ENCODE assay signal across 9 cellular contexts in the genomic region with DNA sequence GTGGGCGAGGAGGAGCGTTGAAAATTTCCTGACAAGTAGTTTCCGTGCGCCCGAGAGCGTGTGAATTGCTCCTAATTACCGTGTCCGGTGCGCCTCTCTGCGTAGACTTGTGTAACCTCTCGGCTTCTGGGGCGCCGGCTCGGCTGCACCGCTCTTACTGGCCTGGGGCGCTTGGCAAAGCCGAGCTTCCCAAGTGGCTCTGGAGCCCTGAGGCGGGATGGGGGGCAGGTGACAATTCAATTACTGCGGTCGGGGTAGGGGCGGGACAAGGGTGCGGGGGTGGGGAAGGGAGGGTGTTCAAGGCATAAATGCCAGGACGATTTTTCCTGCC. TPM values are rescaled to one million over a fixed set of nuclear protein-coding genes. Genes with fewer than 3 reads are reported as not detected.
DNase-seq lines count a peak whose midpoint lies in the region; ATAC-seq and TF ChIP-seq lines count a peak whose summit lies in the region.
"Had no signal": no experiment of that assay in that cellular context is flagged by ENCODE, and none has a peak within 500 bp of the region (broad histone marks: within the 10 kb centered on the region; RNA-seq: fewer than 3 reads in every experiment).

No MANE protein-coding gene starts in this region.

- H3K4me3 ChIP-seq in GM08714 (ENCODE audit: low read length) (peak overlapping the region; percentile 60), trophoblast cell (ENCODE audit: low read depth, low read length) (no peak overlapping the region), MM.1S (ENCODE audit: low read length) (no peak overlapping the region)

- no peak overlapping the region for H2BK12ac ChIP-seq in trophoblast cell (ENCODE audit: low read length)

- peaks cover 20% of the 10 kb centered on the region for H3K9me3 ChIP-seq in trophoblast cell (ENCODE audit: insufficient read depth, low read depth, low read length)
- H3K9me3 ChIP-seq in MM.1S (replicated peaks; ENCODE audit: insufficient read depth, low read length) = no peaks in the 10 kb centered on the region

- no peak overlapping the region for H2AK5ac ChIP-seq in trophoblast cell (ENCODE audit: low read length)

- H4K8ac ChIP-seq in trophoblast cell (ENCODE audit: low read depth, low read length) = no peak overlapping the region

- peak overlapping the region; percentile 79 for H3K4me3 Mint-ChIP-seq in dendritic cell treated with granulocyte-macrophage colony-stimulating factor and Interleukin-4, amounts not matched to agents 40 ng/mL and 50 ng/mL, for 4 days

- no CpG with 5 or more reads among the region's 23 CpGs for WGBS in trophoblast cell (ENCODE audit: extremely low coverage, insufficient coverage, insufficient read length)

- H3K4me1 ChIP-seq in trophoblast cell (ENCODE audit: control insufficient read depth in 1 of 2, insufficient read depth in 2 of 2, low read length in 2 of 2) = peaks cover 17 to 20% of the 10 kb centered on the region in 2 experiments
- no peaks in the 10 kb centered on the region for H3K4me1 ChIP-seq in MM.1S (ENCODE audit: low read length)

- H3K9me3 Mint-ChIP-seq in dendritic cell treated with granulocyte-macrophage colony-stimulating factor and Interleukin-4, amounts not matched to agents 40 ng/mL and 50 ng/mL, for 4 days = no peaks in the 10 kb centered on the region

- H3K79me2 ChIP-seq in trophoblast cell (ENCODE audit: control insufficient read depth, insufficient read depth, low read length, poor library complexity) = no peaks in the 10 kb centered on the region
- H3K79me2 ChIP-seq in MM.1S (ENCODE audit: low read length) = no peaks in the 10 kb centered on the region

- no peak overlapping the region for H2BK5ac ChIP-seq in trophoblast cell (ENCODE audit: low read depth, low read length, poor library complexity)

- H4K12ac ChIP-seq in trophoblast cell (ENCODE audit: low read depth, low read length) = no peak overlapping the region

- ATAC-seq in HG03280 (IDR thresholded peaks at IDR 0.05; ENCODE audit: unreplicated experiment) = no peak

- H2AFZ ChIP-seq in trophoblast cell (ENCODE audit: insufficient read depth, low read length, poor library complexity) (no peak overlapping the region), MM.1S (ENCODE audit: low read length) (no peak overlapping the region)

- H3K9ac ChIP-seq in trophoblast cell (ENCODE audit: low read length) (no peak overlapping the region), MM.1S (ENCODE audit: low read length) (no peak overlapping the region)
- H3K9ac ChIP-seq: KMS-11 had no signal

- no peak overlapping the region for H3K4ac ChIP-seq in trophoblast cell (ENCODE audit: low read depth, low read length)

- no peaks in the 10 kb centered on the region for H3K36me3 Mint-ChIP-seq in dendritic cell treated with granulocyte-macrophage colony-stimulating factor and Interleukin-4, amounts not matched to agents 40 ng/mL and 50 ng/mL, for 4 days (ENCODE audit: low read depth)

- H2BK120ac ChIP-seq in trophoblast cell (ENCODE audit: insufficient read depth, low read length, poor library complexity) = no peak overlapping the region

- no peaks in the 10 kb centered on the region for H4K20me1 ChIP-seq in MM.1S (ENCODE audit: insufficient read depth, low read length)

- peaks cover 93% of the 10 kb centered on the region for H3K27me3 Mint-ChIP-seq in dendritic cell treated with granulocyte-macrophage colony-stimulating factor and Interleukin-4, amounts not matched to agents 40 ng/mL and 50 ng/mL, for 4 days

- H3K27me3 ChIP-seq in trophoblast cell (ENCODE audit: insufficient read depth, low read length) (peaks cover 99% of the 10 kb centered on the region), MM.1S (replicated peaks; ENCODE audit: insufficient read depth, low read length) (no peaks in the 10 kb centered on the region; the same call in 1 of the 2 replicates)

- no peaks in the 10 kb centered on the region for H3K79me1 ChIP-seq in trophoblast cell (ENCODE audit: low read length)

- peaks cover 50% of the 10 kb centered on the region for H3K4me1 Mint-ChIP-seq in dendritic cell treated with granulocyte-macrophage colony-stimulating factor and Interleukin-4, amounts not matched to agents 40 ng/mL and 50 ng/mL, for 4 days (ENCODE audit: low read depth)

- no peak overlapping the region for H3K23ac ChIP-seq in trophoblast cell (ENCODE audit: low read length)

- no peak overlapping the region for H3K18ac ChIP-seq in trophoblast cell (ENCODE audit: low read length)

- peak overlapping the region; percentile 71 for H3K4me2 ChIP-seq in trophoblast cell (ENCODE audit: low read length)
- H3K4me2 ChIP-seq in MM.1S (ENCODE audit: low read depth, low read length) = no peak overlapping the region
- H3K4me2 ChIP-seq: KMS-11 had no signal

- no peaks in the 10 kb centered on the region for H3K9me2 ChIP-seq in MM.1S (replicated peaks; ENCODE audit: insufficient read depth, low read length)

- no peak overlapping the region for H4K91ac ChIP-seq in trophoblast cell (ENCODE audit: low read depth, low read length)

- no peak for TF ChIP-seq CTCF in MM.1S (IDR thresholded peaks at IDR 0.05; ENCODE audit: low read length)

- no peak overlapping the region for H3K27ac ChIP-seq in trophoblast cell (ENCODE audit: low read depth, low read length)
- H3K27ac ChIP-seq in MM.1S (ENCODE audit: low read length) = no peak overlapping the region
- H3K27ac ChIP-seq: KMS-11 had no signal

- H3K36me3 ChIP-seq in trophoblast cell (ENCODE audit: control insufficient read depth in 1 of 2, insufficient read depth in 2 of 2, low read length in 2 of 2) (no peaks in the 10 kb centered on the region), MM.1S (replicated peaks; ENCODE audit: insufficient read depth, low read length) (no peaks in the 10 kb centered on the region)

- DNase-seq in HuH-7.5 (ENCODE audit: low spot score) (peak; percentile 62), trophoblast cell (no peak), glomerular visceral epithelial cell (ENCODE audit: extremely low spot score) (no peak), MM.1S (no peak), NCI-H187 treated with DMSO at 0.1 percent for 48 hours (lab: John Stamatoyannopoulos, UW) (no peak)

- intact Hi-C loops in dendritic cell treated with granulocyte-macrophage colony-stimulating factor and Interleukin-4, amounts not matched to agents 40 ng/mL and 50 ng/mL, for 4 days (cut with micrococcal nuclease) = no loop called here

- no peak overlapping the region for H3K27ac Mint-ChIP-seq in dendritic cell treated with granulocyte-macrophage colony-stimulating factor and Interleukin-4, amounts not matched to agents 40 ng/mL and 50 ng/mL, for 4 days

- no peak overlapping the region for H3K14ac ChIP-seq in trophoblast cell (ENCODE audit: low read length)

- H3F3A ChIP-seq in MM.1S (ENCODE audit: insufficient read depth, low read length) = no peaks in the 10 kb centered on the region

RNA-seq across cellular contexts. Expression of a gene that starts 0.4 kb away (rescaled TPM):
- polyA plus RNA-seq in trophoblast cell (2013) = 0.03 and 0.06 TPM in 2 replicates
